1 cellular context compared by ENCODE assay signal in the genomic region with DNA sequence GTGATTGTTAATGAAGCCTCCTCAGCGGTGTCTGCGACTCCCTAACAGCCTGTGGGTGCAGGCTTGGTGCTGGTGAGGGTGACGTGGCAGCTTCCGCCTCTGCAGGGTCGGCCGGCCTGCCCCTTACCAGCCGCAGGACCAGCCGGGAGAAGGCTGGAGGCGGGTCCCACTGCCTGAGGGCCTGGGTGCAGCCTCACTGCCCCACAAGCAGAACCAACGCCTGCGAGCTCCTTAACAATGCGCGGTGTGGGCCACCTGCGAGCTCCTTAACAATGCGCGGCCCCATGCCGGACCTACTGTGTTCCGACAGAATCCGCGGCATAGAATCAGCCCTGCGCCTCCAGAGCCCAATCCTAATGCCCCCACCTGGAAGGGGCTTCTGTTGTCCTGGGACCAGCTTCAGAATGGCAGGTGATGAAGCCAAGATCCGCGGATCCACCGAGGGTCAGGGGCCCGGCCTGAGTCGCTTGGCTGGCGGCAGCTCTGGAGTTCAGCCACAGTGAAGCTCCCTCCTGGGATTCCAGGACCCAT.
TF ChIP-seq lines count a peak whose summit lies in the region.

No MANE protein-coding gene starts in this region.

TF ChIP-seq in H1, 55 proteins besides CTCF, POLR2A, EP300 and RAD21:
- no peak for TF ChIP-seq SP1 (IDR thresholded peaks at IDR 0.05; ENCODE audit: low read depth, low read length)
- no peak for TF ChIP-seq RNF2 (IDR thresholded peaks at IDR 0.05; ENCODE audit: borderline replicate concordance, low read depth, low read length, missing control alignments, poor library complexity, severe bottlenecking)
- TF ChIP-seq, protein P1, sequence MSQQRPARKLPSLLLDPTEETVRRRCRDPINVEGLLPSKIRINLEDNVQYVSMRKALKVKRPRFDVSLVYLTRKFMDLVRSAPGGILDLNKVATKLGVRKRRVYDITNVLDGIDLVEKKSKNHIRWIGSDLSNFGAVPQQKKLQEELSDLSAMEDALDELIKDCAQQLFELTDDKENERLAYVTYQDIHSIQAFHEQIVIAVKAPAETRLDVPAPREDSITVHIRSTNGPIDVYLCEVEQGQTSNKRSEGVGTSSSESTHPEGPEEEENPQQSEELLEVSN (IDR thresholded peaks at IDR 0.05) = no peak
- TF ChIP-seq NRF1 (IDR thresholded peaks at IDR 0.05; ENCODE audit: low read depth, low read length) = no peak
- no peak for TF ChIP-seq SIX5 (IDR thresholded peaks at IDR 0.05; ENCODE audit: low read depth, low read length)
- no peak for TF ChIP-seq EGR1 (IDR thresholded peaks at IDR 0.05; ENCODE audit: borderline replicate concordance, low read depth, low read length)
